ENCODE assay signal across 19 cellular contexts in the genomic region with DNA sequence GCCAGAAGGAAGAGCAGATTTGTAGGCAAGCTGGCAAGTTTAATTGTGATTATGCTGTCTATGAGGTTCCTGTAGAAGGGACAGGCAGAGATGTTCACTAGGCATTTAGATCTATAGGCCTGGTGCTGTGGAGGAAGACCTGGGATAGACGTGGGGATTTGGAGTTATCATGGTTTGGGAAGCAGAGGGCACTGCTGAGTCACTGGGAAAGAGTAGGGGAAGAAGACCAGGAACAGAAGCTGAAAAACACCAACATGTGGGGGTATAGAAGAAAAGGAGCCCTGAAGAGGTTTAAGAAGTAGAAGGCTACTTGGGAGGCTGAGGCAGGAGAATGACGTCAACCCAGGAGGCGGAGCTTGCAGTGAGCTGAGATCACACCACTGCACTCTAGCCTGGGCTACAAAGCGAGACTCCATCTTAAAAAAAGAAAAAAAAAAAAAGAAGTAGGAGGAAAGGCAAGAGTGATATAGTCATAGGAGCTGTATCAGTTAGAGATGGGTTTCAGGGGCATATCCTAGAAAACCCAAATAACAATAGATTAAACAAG. TPM values are rescaled to one million over a fixed set of nuclear protein-coding genes. Genes with fewer than 3 reads are reported as not detected.
A peak's percentile ranks its signal among the peaks of the same experiment; 100 is the strongest.
DNase-seq lines count a peak whose midpoint lies in the region; FAIRE-seq and TF ChIP-seq lines count a peak whose summit lies in the region.
"Had no signal": no experiment of that assay in that cellular context is flagged by ENCODE, and none has a peak within 500 bp of the region (broad histone marks: within the 10 kb centered on the region; RNA-seq: fewer than 3 reads in every experiment).

No MANE protein-coding gene starts in this region.

- WGBS in testis, 2 donors = 56 to 78% methylated on average over 4 of the region's 4 CpGs

- H3K4me1 Mint-ChIP-seq in activated CD4-positive, alpha-beta memory T cell treated with anti-CD3 and anti-CD28 coated beads for 36 hours (ENCODE audit: low read depth) = no peaks in the 10 kb centered on the region
- H3K4me1 Mint-ChIP-seq in activated CD4-positive, alpha-beta memory T cell treated with anti-CD3 and anti-CD28 coated beads, Interleukin-2, amount 10 ng/mL, durations not matched to agents 7 days and 5 days = no peaks in the 10 kb centered on the region
- H3K4me1 Mint-ChIP-seq in nephron progenitor cell = peaks cover 22% of the 10 kb centered on the region
- H3K4me1 Mint-ChIP-seq: activated B cell treated with CpG ODN at 0.5 μM for 24 hours had no signal

- H3K27me3 Mint-ChIP-seq in activated CD4-positive, alpha-beta memory T cell treated with anti-CD3 and anti-CD28 coated beads for 36 hours = no peaks in the 10 kb centered on the region
- H3K27me3 Mint-ChIP-seq in activated CD4-positive, alpha-beta memory T cell treated with anti-CD3 and anti-CD28 coated beads, Interleukin-2, amount 10 ng/mL, durations not matched to agents 7 days and 5 days = no peaks in the 10 kb centered on the region
- peaks cover 2% of the 10 kb centered on the region for H3K27me3 Mint-ChIP-seq in nephron progenitor cell (ENCODE audit: low read depth, poor library complexity)
- H3K27me3 Mint-ChIP-seq: brain had no signal

- H3K9me3 Mint-ChIP-seq in activated CD4-positive, alpha-beta memory T cell treated with anti-CD3 and anti-CD28 coated beads for 36 hours = peaks cover 3% of the 10 kb centered on the region
- no peaks in the 10 kb centered on the region for H3K9me3 Mint-ChIP-seq in activated CD4-positive, alpha-beta memory T cell treated with anti-CD3 and anti-CD28 coated beads, Interleukin-2, amount 10 ng/mL, durations not matched to agents 7 days and 5 days
- no peaks in the 10 kb centered on the region for H3K9me3 Mint-ChIP-seq in nephron progenitor cell

- no peak for TF ChIP-seq POLR2A in testis (IDR thresholded peaks at IDR 0.05)

- peak; percentile 34 for DNase-seq in activated CD4-positive, alpha-beta memory T cell treated with anti-CD3 and anti-CD28 coated beads for 36 hours
- DNase-seq in activated CD4-positive, alpha-beta memory T cell treated with anti-CD3 and anti-CD28 coated beads, Interleukin-2, amount 10 ng/mL, durations not matched to agents 7 days and 5 days = no peak
- DNase-seq in NCI-H82 treated with DMSO at 0.1 percent for 48 hours (lab: John Stamatoyannopoulos, UW; ENCODE audit: unreplicated experiment) (peak; percentile 8), dermis microvascular lymphatic vessel endothelial cell (ENCODE audit: low read depth in 2 of 2) (peak; percentile 36 to 58), nephron progenitor cell (no peak), GM19239 (ENCODE audit: insufficient read length, low spot score) (no peak), testis (no peak), T-helper 1 cell (no peak)
- DNase-seq: activated B cell treated with CpG ODN at 0.5 μM for 24 hours; activated T-cell treated with anti-CD3 and anti-CD28 coated beads, Interleukin-2, amount 50 U/mL, for 48 hours; Calu3; NCI-H1105; NCI-H524 treated with DMSO at 0.1 percent for 48 hours; thyroid gland had no signal

- no peak for TF ChIP-seq CTCF in nephron progenitor cell (IDR thresholded peaks at IDR 0.05)
- TF ChIP-seq CTCF in testis (IDR thresholded peaks at IDR 0.05) = no peak

- no peak for FAIRE-seq in GM19239 (lab: Jason Lieb, UNC)
- FAIRE-seq: A204.1 had no signal

- H3K9me3 ChIP-seq in testis = no peaks in the 10 kb centered on the region
- H3K9me3 ChIP-seq: SJCRH30, thyroid gland had no signal

- no peak overlapping the region for H3K27ac Mint-ChIP-seq in activated CD4-positive, alpha-beta memory T cell treated with anti-CD3 and anti-CD28 coated beads for 36 hours
- no peak overlapping the region for H3K27ac Mint-ChIP-seq in activated CD4-positive, alpha-beta memory T cell treated with anti-CD3 and anti-CD28 coated beads, Interleukin-2, amount 10 ng/mL, durations not matched to agents 7 days and 5 days
- peak overlapping the region; percentile 27 for H3K27ac Mint-ChIP-seq in nephron progenitor cell
- H3K27ac Mint-ChIP-seq: activated B cell treated with CpG ODN at 0.5 μM for 24 hours had no signal

- no peak overlapping the region for H3K4me3 ChIP-seq in testis
- H3K4me3 ChIP-seq: SJCRH30, thyroid gland had no signal

- H3K27me3 ChIP-seq in testis = no peaks in the 10 kb centered on the region
- H3K27me3 ChIP-seq: SJCRH30, thyroid gland had no signal

- H3K27ac ChIP-seq in testis = no peak overlapping the region
- H3K27ac ChIP-seq: epithelial cell of prostate, SJCRH30, thyroid gland had no signal

- H3K4me1 ChIP-seq in testis = no peaks in the 10 kb centered on the region
- H3K4me1 ChIP-seq: SJCRH30, thyroid gland had no signal

- CTCF ChIA-PET in activated CD4-positive, alpha-beta memory T cell treated with anti-CD3 and anti-CD28 coated beads for 36 hours (lab: Charles Lee) = interaction anchor here (0.8 kb wide), 2 partner anchors 10 to 43 kb away, joined by 3 to 4 read pairs; no protein-coding TSS in a partner anchor
- CTCF ChIA-PET in activated CD4-positive, alpha-beta memory T cell treated with anti-CD3 and anti-CD28 coated beads, Interleukin-2, amount 10 ng/mL, durations not matched to agents 7 days and 5 days (lab: Charles Lee) = interaction anchor here (1.1 kb wide), 1 partner anchor 93 kb away, joined by 3 read pairs; no protein-coding TSS in a partner anchor

- no peaks in the 10 kb centered on the region for H3K36me3 Mint-ChIP-seq in activated CD4-positive, alpha-beta memory T cell treated with anti-CD3 and anti-CD28 coated beads for 36 hours
- H3K36me3 Mint-ChIP-seq in activated CD4-positive, alpha-beta memory T cell treated with anti-CD3 and anti-CD28 coated beads, Interleukin-2, amount 10 ng/mL, durations not matched to agents 7 days and 5 days (ENCODE audit: low read depth) = no peaks in the 10 kb centered on the region
- H3K36me3 Mint-ChIP-seq in nephron progenitor cell (ENCODE audit: low read depth) = no peaks in the 10 kb centered on the region
- H3K36me3 Mint-ChIP-seq: brain had no signal

- intact Hi-C loops in activated CD4-positive, alpha-beta memory T cell treated with anti-CD3 and anti-CD28 coated beads for 36 hours (cut with micrococcal nuclease) = no loop called here
- intact Hi-C loops in testis (cut with DNase I; ENCODE audit: low total_unique reads) = no loop called here

- POLR2A ChIA-PET in activated CD4-positive, alpha-beta memory T cell treated with anti-CD3 and anti-CD28 coated beads for 36 hours (lab: Charles Lee) = no interaction called here
- POLR2A ChIA-PET in activated CD4-positive, alpha-beta memory T cell treated with anti-CD3 and anti-CD28 coated beads, Interleukin-2, amount 10 ng/mL, durations not matched to agents 7 days and 5 days (lab: Charles Lee) = no interaction called here

- no peak overlapping the region for H3K4me3 Mint-ChIP-seq in activated CD4-positive, alpha-beta memory T cell treated with anti-CD3 and anti-CD28 coated beads for 36 hours
- no peak overlapping the region for H3K4me3 Mint-ChIP-seq in activated CD4-positive, alpha-beta memory T cell treated with anti-CD3 and anti-CD28 coated beads, Interleukin-2, amount 10 ng/mL, durations not matched to agents 7 days and 5 days
- H3K4me3 Mint-ChIP-seq in nephron progenitor cell = no peak overlapping the region
- H3K4me3 Mint-ChIP-seq: activated B cell treated with CpG ODN at 0.5 μM for 24 hours, brain had no signal

- no peaks in the 10 kb centered on the region for H3K36me3 ChIP-seq in testis (ENCODE audit: low read depth, missing control alignments)
- H3K36me3 ChIP-seq: SJCRH30, thyroid gland had no signal

RNA-seq across cellular contexts. Expression of a gene that starts 19.3 kb away (rescaled TPM):
- not detected for total RNA-seq in activated CD4-positive, alpha-beta memory T cell treated with anti-CD3 and anti-CD28 coated beads for 36 hours
- total RNA-seq in activated CD4-positive, alpha-beta memory T cell treated with anti-CD3 and anti-CD28 coated beads, Interleukin-2, amount 10 ng/mL, durations not matched to agents 7 days and 5 days = not detected
- total RNA-seq in dermis microvascular lymphatic vessel endothelial cell (not detected in 2 replicates), testis (under 1 TPM in 1 of 2 donors, not detected in 1; 0.31 TPM)
- polyA plus RNA-seq in testis (ENCODE audit: insufficient read depth, low read depth, low replicate concordance) = 0.12 TPM
- total RNA-seq: activated B cell treated with CpG ODN at 0.5 μM for 24 hours, Calu3, sciatic nerve, thyroid gland had no signal

RNA-seq across cellular contexts. Expression of a gene that starts 44.4 kb away (rescaled TPM):
- total RNA-seq in activated CD4-positive, alpha-beta memory T cell treated with anti-CD3 and anti-CD28 coated beads for 36 hours = 10 to 100 TPM; 54.0 to 58.9 TPM
- 10 to 100 TPM; 68.8 to 72.9 TPM for total RNA-seq in activated CD4-positive, alpha-beta memory T cell treated with anti-CD3 and anti-CD28 coated beads, Interleukin-2, amount 10 ng/mL, durations not matched to agents 7 days and 5 days
- 28.4 and 30.6 TPM in 2 replicates for total RNA-seq in dermis microvascular lymphatic vessel endothelial cell
- 10 to 100 TPM; 60.7 to 69.9 TPM for total RNA-seq in testis
- 122 TPM for polyA plus RNA-seq in testis (ENCODE audit: insufficient read depth, low read depth, low replicate concordance)

Comparison
In these comparisons a context has a peak if more than half of its experiments do, and no peak if none do; other contexts are left out.
1. DNase-seq: peak in activated CD4-positive, alpha-beta memory T cell treated with anti-CD3 and anti-CD28 coated beads for 36 hours (single experiment), NCI-H82 treated with DMSO at 0.1 percent for 48 hours (single experiment) and dermis microvascular lymphatic vessel endothelial cell (2 of 2); none in activated CD4-positive, alpha-beta memory T cell treated with anti-CD3 and anti-CD28 coated beads, Interleukin-2, amount 10 ng/mL, durations not matched to agents 7 days and 5 days (single experiment), nephron progenitor cell (single experiment), GM19239 (single experiment), testis (single experiment) and T-helper 1 cell (0 of 5).